23 cellular contexts compared by ENCODE assay signal in the genomic region with DNA sequence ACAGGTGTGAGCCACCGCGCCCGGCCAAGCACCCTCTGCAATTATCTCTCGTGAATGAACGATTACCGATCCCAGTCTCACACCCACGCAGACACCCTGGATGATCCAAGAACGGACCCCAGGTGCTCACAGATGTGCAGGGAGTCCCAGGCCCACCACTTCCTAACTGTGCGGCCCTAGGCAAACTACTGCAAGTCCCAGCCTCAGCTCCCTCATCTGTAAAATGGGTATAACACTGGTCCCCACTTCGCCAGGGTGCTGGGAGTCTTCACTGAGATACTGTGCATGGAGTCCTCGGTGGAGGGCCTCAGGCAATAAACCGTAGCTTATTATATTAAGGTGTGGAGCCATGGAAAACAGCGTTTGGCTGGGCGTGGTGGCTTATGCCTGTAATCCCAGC.
"Had no signal": no experiment of that assay in that cellular context is flagged by ENCODE, and none has a peak within 500 bp of the region (broad histone marks: within the 10 kb centered on the region; RNA-seq: fewer than 3 reads in every experiment).

No MANE protein-coding gene starts in this region.

- H3K36me3 ChIP-seq: SJSA1 had no signal

- H3K27me3 ChIP-seq: SJSA1 had no signal

- H3K4me3 Mint-ChIP-seq: activated CD4-positive, alpha-beta memory T cell treated with anti-CD3 and anti-CD28 coated beads for 36 hours; activated CD4-positive, alpha-beta T cell treated with anti-CD3 and anti-CD28 coated beads, Interleukin-2, amount 10 ng/mL, durations not matched to agents 7 days and 5 days; activated naive CD4-positive, alpha-beta T cell treated with anti-CD3 and anti-CD28 coated beads for 36 hours; activated naive CD8-positive, alpha-beta T cell; activated T-cell treated with anti-CD3 and anti-CD28 coated beads, Interleukin-2, amount 50 U/mL, for 4 hours; brain; central memory CD8-positive, alpha-beta T cell had no signal

- H3K9me3 ChIP-seq: SJSA1 had no signal

- H3K27ac ChIP-seq: SJSA1 had no signal

- H3K27me3 Mint-ChIP-seq: activated CD4-positive, alpha-beta memory T cell treated with anti-CD3 and anti-CD28 coated beads for 36 hours; activated CD4-positive, alpha-beta T cell treated with anti-CD3 and anti-CD28 coated beads, Interleukin-2, amount 10 ng/mL, durations not matched to agents 7 days and 5 days; activated naive CD8-positive, alpha-beta T cell; brain; central memory CD8-positive, alpha-beta T cell had no signal

- H3K4me3 ChIP-seq: SJSA1 had no signal

- DNase-seq: activated CD4-positive, alpha-beta memory T cell treated with anti-CD3 and anti-CD28 coated beads for 36 hours; activated CD4-positive, alpha-beta T cell treated with anti-CD3 and anti-CD28 coated beads, Interleukin-2, amount 10 ng/mL, durations not matched to agents 7 days and 5 days; activated CD4-positive, CD25-positive, alpha-beta regulatory T cell; activated CD8-positive, alpha-beta memory T cell treated with anti-CD3 and anti-CD28 coated beads for 24 hours; activated gamma-delta T cell; activated naive CD4-positive, alpha-beta T cell treated with anti-CD3 and anti-CD28 coated beads for 36 hours; activated T-cell treated with anti-CD3 and anti-CD28 coated beads, Interleukin-2, amount 50 U/mL, for 4 hours; amygdala; Karpas-422; NCI-H1105 treated with DMSO at 0.1 percent for 48 hours; NCI-H1930; NCI-H2171 treated with DMSO at 0.1 percent for 48 hours; NCI-H226; NCI-H526; NCI-H774; SHP77; SW 1271; T-helper 9 cell had no signal

- H3K27ac Mint-ChIP-seq: activated CD4-positive, alpha-beta memory T cell treated with anti-CD3 and anti-CD28 coated beads for 36 hours; activated CD4-positive, alpha-beta T cell treated with anti-CD3 and anti-CD28 coated beads, Interleukin-2, amount 10 ng/mL, durations not matched to agents 7 days and 5 days; activated naive CD4-positive, alpha-beta T cell treated with anti-CD3 and anti-CD28 coated beads for 36 hours; activated naive CD8-positive, alpha-beta T cell had no signal

- ATAC-seq: activated T-cell treated with anti-CD3 and anti-CD28 coated beads, Interleukin-2, amount 50 U/mL, for 4 hours; SK-N-SH treated with all-trans-retinoic acid at 6 μM for 48 hours had no signal

- H3K36me3 Mint-ChIP-seq: activated CD4-positive, alpha-beta memory T cell treated with anti-CD3 and anti-CD28 coated beads for 36 hours; activated naive CD8-positive, alpha-beta T cell had no signal

- H3K9me3 Mint-ChIP-seq: activated CD4-positive, alpha-beta memory T cell treated with anti-CD3 and anti-CD28 coated beads for 36 hours; activated CD4-positive, alpha-beta T cell treated with anti-CD3 and anti-CD28 coated beads, Interleukin-2, amount 10 ng/mL, durations not matched to agents 7 days and 5 days; activated naive CD4-positive, alpha-beta T cell treated with anti-CD3 and anti-CD28 coated beads for 36 hours; activated T-cell treated with anti-CD3 and anti-CD28 coated beads, Interleukin-2, amount 50 U/mL, for 4 hours; brain; central memory CD8-positive, alpha-beta T cell had no signal

- H3K4me1 Mint-ChIP-seq: activated CD4-positive, alpha-beta T cell treated with anti-CD3 and anti-CD28 coated beads, Interleukin-2, amount 10 ng/mL, durations not matched to agents 7 days and 5 days; brain; central memory CD8-positive, alpha-beta T cell had no signal
